ENCODE assay signal across 9 cellular contexts in genomic region chr2:86307431-86307830, GRCh38. TPM values are rescaled to one million over a fixed set of nuclear protein-coding genes. Genes with fewer than 3 reads are reported as not detected.
"Had no signal": no experiment of that assay in that cellular context is flagged by ENCODE, and none has a peak within 500 bp of the region (broad histone marks: within the 10 kb centered on the region; RNA-seq: fewer than 3 reads in every experiment).

No MANE protein-coding gene starts in this region.

- ATAC-seq: GM23338 had no signal

- H3K4me3 ChIP-seq: GM23338 had no signal

- H2AFZ ChIP-seq: GM23338 had no signal

- H3K4me2 ChIP-seq: GM23338 had no signal

- FAIRE-seq: H1, H54, HTR-8/SVneo had no signal

- DNase-seq: H9, HCEC 1CT, IMR-90, KBM-7 had no signal

RNA-seq across cellular contexts. Expression of gene REEP1, which starts 30.0 kb away (rescaled TPM):
- total RNA-seq: HT-29 had no signal
